ENCODE assay signal across 21 cellular contexts in the genomic region with DNA sequence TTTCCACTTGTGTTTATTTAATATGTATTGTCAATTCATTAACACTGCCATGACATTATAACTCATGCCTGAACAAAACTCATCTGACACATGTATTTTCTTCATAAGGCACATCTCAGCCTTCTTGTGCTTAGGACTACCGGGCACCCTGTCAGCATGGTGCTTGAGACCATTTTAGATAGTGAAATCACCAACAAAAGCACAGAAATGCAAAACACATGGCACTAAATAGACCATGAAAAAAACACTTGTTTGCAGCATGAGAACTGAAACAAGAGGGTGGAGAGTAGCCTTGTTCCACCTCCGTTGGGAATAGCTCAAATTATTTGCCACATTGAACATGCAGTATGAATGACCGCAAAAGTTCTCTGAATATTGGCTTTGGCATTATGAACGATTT.
DNase-seq lines count a peak whose midpoint lies in the region; ATAC-seq and TF ChIP-seq lines count a peak whose summit lies in the region.
"Had no signal": no experiment of that assay in that cellular context is flagged by ENCODE, and none has a peak within 500 bp of the region (broad histone marks: within the 10 kb centered on the region; RNA-seq: fewer than 3 reads in every experiment).

No MANE protein-coding gene starts in this region.

- no peak overlapping the region for H3K27ac ChIP-seq in effector memory CD4-positive, alpha-beta T cell (ENCODE audit: insufficient read depth, low read length, poor library complexity, severe bottlenecking)
- H3K27ac ChIP-seq: A549; BLaER1 treated with 17β-estradiol and CSF1 and Interleukin-3, amounts not matched to agents 10 nM and 100 nM; GM23248 had no signal

- no peaks in the 10 kb centered on the region for H3K4me1 ChIP-seq in effector memory CD4-positive, alpha-beta T cell (ENCODE audit: control insufficient read depth, insufficient read depth, low read length, poor library complexity, severe bottlenecking)
- H3K4me1 ChIP-seq: A549 had no signal

- H3K9me3 ChIP-seq in effector memory CD4-positive, alpha-beta T cell (ENCODE audit: control insufficient read depth, low read length), result no peaks in the 10 kb centered on the region
- H3K9me3 ChIP-seq: A549; BE2C; BLaER1 treated with 17β-estradiol and CSF1 and Interleukin-3, amounts not matched to agents 10 nM and 100 nM had no signal

- no peaks in the 10 kb centered on the region for H3K27me3 ChIP-seq in effector memory CD4-positive, alpha-beta T cell (replicated peaks; ENCODE audit: control insufficient read depth, insufficient read depth, low read length, poor library complexity, severe bottlenecking)
- H3K27me3 ChIP-seq: BE2C; BLaER1 treated with 17β-estradiol and CSF1 and Interleukin-3, amounts not matched to agents 10 nM and 100 nM had no signal

- ATAC-seq in GM18867 (IDR thresholded peaks at IDR 0.05; ENCODE audit: unreplicated experiment), result peak; percentile 65
- ATAC-seq: A549, GM12878 had no signal

- H3K36me3 ChIP-seq in effector memory CD4-positive, alpha-beta T cell (ENCODE audit: control insufficient read depth, insufficient read depth, low read length), result no peaks in the 10 kb centered on the region
- H3K36me3 ChIP-seq: BE2C; BLaER1 treated with 17β-estradiol and CSF1 and Interleukin-3, amounts not matched to agents 10 nM and 100 nM had no signal

- DNase-seq in NCI-H345 (lab: John Stamatoyannopoulos, UW) (peak; percentile 16), NCI-H345 treated with DMSO at 0.1 percent for 48 hours (lab: John Stamatoyannopoulos, UW; ENCODE audit: unreplicated experiment) (no peak), NCI-H187 treated with DMSO at 0.1 percent for 48 hours (lab: John Stamatoyannopoulos, UW) (peak; percentile 68), foreskin fibroblast (no peak), HuH-7 (ENCODE audit: low spot score) (no peak)
- DNase-seq in effector memory CD4-positive, alpha-beta T cell, result no peak
- DNase-seq: 8988T; ACHN; AML-193; BE2C; CD4-positive, alpha-beta T cell; CD8-positive, alpha-beta memory T cell; DMS 273 treated with DMSO at 0.1 percent for 48 hours; DND-41; GM23248; H7; HCEC 1CT had no signal

- no peak overlapping the region for H3K4me3 ChIP-seq in effector memory CD4-positive, alpha-beta T cell (ENCODE audit: insufficient read depth, low read depth, low read length, poor library complexity, severe bottlenecking)
- H3K4me3 ChIP-seq in foreskin fibroblast (ENCODE audit: low read depth in 1 of 2, low read length in 2 of 2), result no peak overlapping the region
- H3K4me3 ChIP-seq: A549; BLaER1 treated with 17β-estradiol and CSF1 and Interleukin-3, amounts not matched to agents 10 nM and 100 nM; GM12878; GM23248 had no signal

- TF ChIP-seq CTCF in foreskin fibroblast (IDR thresholded peaks at IDR 0.05; ENCODE audit: low read depth, low read length), result no peak

Comparison
In these comparisons a context has a peak if more than half of its experiments do, and no peak if none do; other contexts are left out.
1. DNase-seq: peak in NCI-H345 (single experiment) and NCI-H187 treated with DMSO at 0.1 percent for 48 hours (single experiment); none in NCI-H345 treated with DMSO at 0.1 percent for 48 hours (single experiment), effector memory CD4-positive, alpha-beta T cell (0 of 3), foreskin fibroblast (0 of 2) and HuH-7 (single experiment).